In genomic region chr18:74562080-74562725, GRCh38 we compare ENCODE assay signal across 19 cellular contexts. TPM values are rescaled to one million over a fixed set of nuclear protein-coding genes. Genes with fewer than 3 reads are reported as not detected.
DNase-seq lines count a peak whose midpoint lies in the region; ATAC-seq and TF ChIP-seq lines count a peak whose summit lies in the region.
"Had no signal": no experiment of that assay in that cellular context is flagged by ENCODE, and none has a peak within 500 bp of the region (broad histone marks: within the 10 kb centered on the region; RNA-seq: fewer than 3 reads in every experiment).

No MANE protein-coding gene starts in this region.

- H3K36me3 Mint-ChIP-seq in endodermal cell (ENCODE audit: low read depth): peaks cover 5% of the 10 kb centered on the region
- peaks cover 3% of the 10 kb centered on the region for H3K36me3 Mint-ChIP-seq in neural crest cell (ENCODE audit: low read depth)
- H3K36me3 Mint-ChIP-seq in glutamatergic neuron (ENCODE audit: unreplicated experiment): peaks cover 11% of the 10 kb centered on the region
- H3K36me3 Mint-ChIP-seq: CD4-positive, CD25-positive, alpha-beta regulatory T cell had no signal

- H3K4me1 Mint-ChIP-seq in endodermal cell (peaks cover 29% of the 10 kb centered on the region), neural crest cell (peaks cover 3% of the 10 kb centered on the region), glutamatergic neuron (ENCODE audit: low read depth, unreplicated experiment) (no peaks in the 10 kb centered on the region)
- H3K4me1 Mint-ChIP-seq: B cell; CD4-positive, CD25-positive, alpha-beta regulatory T cell; CD8-positive, alpha-beta memory T cell had no signal

- H3K4me1 ChIP-seq in endodermal cell (ENCODE audit: control insufficient read depth, insufficient read depth, low read length): peaks cover 11% of the 10 kb centered on the region
- H3K4me1 ChIP-seq in thyroid gland: peaks cover 4 to 20% of the 10 kb centered on the region in 2 donors

- no peak overlapping the region for H3K27ac ChIP-seq in endodermal cell (ENCODE audit: low read depth, low read length)
- peak overlapping the region; percentile 47 to 58 (median 48) for H3K27ac ChIP-seq in thyroid gland
- H3K27ac ChIP-seq: BLaER1 treated with 17β-estradiol and CSF1 and Interleukin-3, amounts not matched to agents 10 nM and 100 nM had no signal

- H3K36me3 ChIP-seq in endodermal cell (ENCODE audit: control insufficient read depth, insufficient read depth, low read length): no peaks in the 10 kb centered on the region
- no peaks in the 10 kb centered on the region for H3K36me3 ChIP-seq in thyroid gland

- no peak overlapping the region for H3K4me3 Mint-ChIP-seq in endodermal cell
- H3K4me3 Mint-ChIP-seq in neural crest cell: no peak overlapping the region
- no peak overlapping the region for H3K4me3 Mint-ChIP-seq in glutamatergic neuron (ENCODE audit: unreplicated experiment)
- H3K4me3 Mint-ChIP-seq: B cell; CD4-positive, CD25-positive, alpha-beta regulatory T cell; CD8-positive, alpha-beta memory T cell; HFFc6 had no signal

- DNase-seq in ELF-1 (ENCODE audit: low read depth, low spot score): peak; percentile 27
- DNase-seq in endodermal cell: peak; percentile 59
- no peak for DNase-seq in neural crest cell (ENCODE audit: low read depth, low spot score)
- DNase-seq in thyroid gland: no peak
- no peak for DNase-seq in glutamatergic neuron
- DNase-seq in anterior cingulate cortex (lab: John Stamatoyannopoulos, UW): no peak
- DNase-seq: CD4-positive, CD25-positive, alpha-beta regulatory T cell; CD8-positive, alpha-beta memory T cell; COR-L47; GDM1; GOT3; H7; HFFc6 had no signal

- intact Hi-C loops in thyroid gland (cut with DNase I): no loop called here

- H3K9me3 Mint-ChIP-seq in endodermal cell (peaks cover 28% of the 10 kb centered on the region), neural crest cell (no peaks in the 10 kb centered on the region), glutamatergic neuron (ENCODE audit: unreplicated experiment) (peaks cover 6% of the 10 kb centered on the region)

- H3K27me3 Mint-ChIP-seq in endodermal cell (ENCODE audit: insufficient read depth) (peaks cover 14% of the 10 kb centered on the region), neural crest cell (ENCODE audit: low read depth) (no peaks in the 10 kb centered on the region), glutamatergic neuron (ENCODE audit: unreplicated experiment) (no peaks in the 10 kb centered on the region)

- no peak for TF ChIP-seq POLR2A in thyroid gland (IDR thresholded peaks at IDR 0.05)

- H3K4me3 ChIP-seq in endodermal cell (ENCODE audit: low read length) (peak overlapping the region; percentile 32), thyroid gland (replicated peaks in 1 of 3) (no peak overlapping the region)
- H3K4me3 ChIP-seq: BLaER1 treated with 17β-estradiol and CSF1 and Interleukin-3, amounts not matched to agents 10 nM and 100 nM had no signal

- 57 to 66% methylated on average over 3 to 5 of the region's 5 CpGs for WGBS in endodermal cell (ENCODE audit: insufficient coverage in 1 of 2, insufficient read length in 1 of 2), 2 experiments
- 88 to 89% methylated on average over 5 of the region's 5 CpGs for WGBS in thyroid gland, 2 donors

- ATAC-seq in HG03565 (IDR thresholded peaks at IDR 0.05; ENCODE audit: unreplicated experiment): no peak
- ATAC-seq: HCT116 had no signal

- TF ChIP-seq CTCF in endodermal cell (conservative IDR thresholded peaks at IDR 0.05): no peak
- no peak for TF ChIP-seq CTCF in neural crest cell (conservative IDR thresholded peaks at IDR 0.05)
- no peak for TF ChIP-seq CTCF in thyroid gland (IDR thresholded peaks at IDR 0.05)
- no peak for TF ChIP-seq CTCF in glutamatergic neuron (IDR thresholded peaks at IDR 0.05; ENCODE audit: partially characterized antibody, unreplicated experiment)

- H3K9me3 ChIP-seq in endodermal cell (ENCODE audit: control insufficient read depth, low read length): peaks cover 27% of the 10 kb centered on the region
- H3K9me3 ChIP-seq in thyroid gland: no peaks in the 10 kb centered on the region

- no peaks in the 10 kb centered on the region for H3K27me3 ChIP-seq in endodermal cell (ENCODE audit: control insufficient read depth, insufficient read depth, low read length, poor library complexity, severe bottlenecking)
- H3K27me3 ChIP-seq in thyroid gland: no peaks in the 10 kb centered on the region
- H3K27me3 ChIP-seq: BLaER1 treated with 17β-estradiol and CSF1 and Interleukin-3, amounts not matched to agents 10 nM and 100 nM had no signal

- no peak overlapping the region for H3K9ac ChIP-seq in endodermal cell (ENCODE audit: extremely low read depth, low read length, poor library complexity, severe bottlenecking)
- H3K9ac ChIP-seq: BLaER1 treated with 17β-estradiol and CSF1 and Interleukin-3, amounts not matched to agents 10 nM and 100 nM had no signal

- H3K27ac Mint-ChIP-seq in endodermal cell (peak overlapping the region; percentile 52), neural crest cell (ENCODE audit: unreplicated experiment) (peak overlapping the region; percentile 37), glutamatergic neuron (ENCODE audit: unreplicated experiment) (no peak overlapping the region)
- H3K27ac Mint-ChIP-seq: B cell; CD4-positive, CD25-positive, alpha-beta regulatory T cell; HFFc6 had no signal

RNA-seq across cellular contexts. Expression of gene CNDP1, which starts 27.9 kb away (rescaled TPM):
- total RNA-seq in endodermal cell: under 1 TPM in 1 of 2 donors, not detected in 1; 0.51 TPM
- 0.07 TPM for polyA plus RNA-seq in endodermal cell (2013, experiment 1 of 2)
- not detected for polyA plus RNA-seq in endodermal cell (2013, experiment 2 of 2)
- 0.56 and 0.59 TPM in 2 replicates for total RNA-seq in neural crest cell
- total RNA-seq in thyroid gland: 1 to 10 TPM in 1 of 4 donors, under 1 TPM in 1, not detected in 2; 0.25 to 1.0 TPM
- total RNA-seq in glutamatergic neuron (ENCODE audit: unreplicated experiment): 0.27 TPM
- total RNA-seq: A172, H7, HFFc6, HT-29 had no signal
- polyA plus RNA-seq: CD4-positive, CD25-positive, alpha-beta regulatory T cell; CD8-positive, alpha-beta memory T cell had no signal

RNA-seq across cellular contexts. Expression of gene ZNF407, which starts 35.5 kb away (rescaled TPM):
- total RNA-seq in endodermal cell (10 to 100 TPM in 1 of 2 donors, 1 to 10 TPM in 1; 7.6 to 13.1 TPM), neural crest cell (13.1 and 13.2 TPM in 2 replicates), thyroid gland (10 to 100 TPM; 20.2 to 40.0 (median 26.4) TPM), glutamatergic neuron (ENCODE audit: unreplicated experiment) (15.8 TPM)
- polyA plus RNA-seq in endodermal cell (2013, experiment 1 of 2): 5.1 TPM
- 5.6 TPM for polyA plus RNA-seq in endodermal cell (2013, experiment 2 of 2)

Comparison
In these comparisons a context has a peak if more than half of its experiments do, and no peak if none do; other contexts are left out.
1. DNase-seq: peak in ELF-1 (single experiment) and endodermal cell (single experiment); none in neural crest cell (single experiment), thyroid gland (0 of 2), glutamatergic neuron (single experiment) and anterior cingulate cortex (0 of 58).